In the genomic region with DNA sequence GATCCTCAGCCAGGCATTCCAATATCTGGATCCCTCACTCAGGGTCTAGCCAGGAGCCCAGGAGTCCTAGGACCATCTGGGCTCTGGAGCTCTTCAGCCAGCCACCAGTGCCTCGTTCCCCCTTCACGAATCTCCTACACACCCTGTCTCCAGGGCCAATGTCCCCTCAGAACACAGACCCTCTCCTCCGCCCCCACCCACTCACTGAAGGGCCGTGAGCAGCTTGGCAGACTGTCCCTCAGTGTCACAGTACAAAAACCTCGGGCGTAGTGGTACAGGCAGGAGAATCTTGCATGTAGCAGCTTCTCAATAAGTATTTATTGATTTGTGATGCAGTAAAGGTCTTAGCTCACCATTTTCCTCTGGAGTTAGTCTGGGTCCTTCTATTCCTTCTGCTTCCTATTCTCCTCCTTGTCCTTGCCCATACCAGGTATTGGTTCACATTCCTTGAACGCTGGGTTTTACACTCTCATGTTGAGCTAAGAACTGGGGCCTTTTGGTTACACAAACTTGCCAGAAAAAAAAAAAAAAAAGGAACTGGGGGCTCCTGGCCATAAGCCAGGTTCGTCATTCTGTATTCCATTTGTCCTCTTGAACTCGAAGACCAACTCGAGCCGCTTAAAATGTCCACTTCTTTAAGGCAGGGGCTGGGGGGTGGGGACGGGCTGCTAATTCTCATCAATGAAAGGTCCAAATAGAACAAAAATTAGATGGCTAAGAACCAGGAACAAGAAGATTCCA, we compare ENCODE assay signal across 17 cellular contexts. TPM values are rescaled to one million over a fixed set of nuclear protein-coding genes. Genes with fewer than 3 reads are reported as not detected.
A peak's percentile ranks its signal among the peaks of the same experiment; 100 is the strongest.
DNase-seq lines count a peak whose midpoint lies in the region; ATAC-seq and TF ChIP-seq lines count a peak whose summit lies in the region.
"Had no signal": no experiment of that assay in that cellular context is flagged by ENCODE, and none has a peak within 500 bp of the region (broad histone marks: within the 10 kb centered on the region; RNA-seq: fewer than 3 reads in every experiment).

No MANE protein-coding gene starts in this region.

- intact Hi-C loops in adrenal gland (cut with DNase I): no loop called here

- no peak overlapping the region for H3K4me3 Mint-ChIP-seq in activated naive CD4-positive, alpha-beta T cell treated with anti-CD3 and anti-CD28 coated beads, Interleukin-2, amount 50 U/mL, for 24 hours
- H3K4me3 Mint-ChIP-seq in T-cell: peak overlapping the region; percentile 68 to 79 (median 77)
- H3K4me3 Mint-ChIP-seq: dendritic cell treated with granulocyte-macrophage colony-stimulating factor and Interleukin-4, amounts not matched to agents 40 ng/mL and 50 ng/mL, for 4 days had no signal

- TF ChIP-seq POLR2A in adrenal gland (IDR thresholded peaks at IDR 0.05): no peak

- no peak overlapping the region for H2BK5ac ChIP-seq in mesenchymal stem cell (ENCODE audit: low read depth, low read length, poor library complexity, severe bottlenecking)

- H3K27ac ChIP-seq in mesenchymal stem cell (ENCODE audit: low read length, poor library complexity, severe bottlenecking) (no peak overlapping the region), stomach smooth muscle (ENCODE audit: low read length) (peak overlapping the region; percentile 98), adrenal gland (no peak overlapping the region)
- H3K27ac ChIP-seq: HL-60 had no signal

- H3K4me1 Mint-ChIP-seq in activated naive CD4-positive, alpha-beta T cell treated with anti-CD3 and anti-CD28 coated beads, Interleukin-2, amount 50 U/mL, for 24 hours: peaks cover 81% of the 10 kb centered on the region
- peaks cover 75 to 85% (median 76%) of the 10 kb centered on the region in 3 donors for H3K4me1 Mint-ChIP-seq in T-cell

- H2BK15ac ChIP-seq in mesenchymal stem cell (ENCODE audit: low read depth, poor library complexity, severe bottlenecking): no peak overlapping the region

- H3K36me3 Mint-ChIP-seq in activated naive CD4-positive, alpha-beta T cell treated with anti-CD3 and anti-CD28 coated beads, Interleukin-2, amount 50 U/mL, for 24 hours: peaks cover 2% of the 10 kb centered on the region
- no peaks in the 10 kb centered on the region for H3K36me3 Mint-ChIP-seq in T-cell

- H2BK12ac ChIP-seq in mesenchymal stem cell (ENCODE audit: low read length in 2 of 2): no peak overlapping the region

- POLR2A ChIA-PET in T-cell (lab: Charles Lee): interaction anchor here (0.6 to 0.9 kb wide), 4 partner anchors 8 to 97 kb away, joined by 4 to 9 read pairs (median 6); no protein-coding TSS in a partner anchor

- no peaks in the 10 kb centered on the region for H3K79me1 ChIP-seq in mesenchymal stem cell (replicated peaks; ENCODE audit: low read length, poor library complexity, severe bottlenecking)

- no peak for DNase-seq in activated naive CD4-positive, alpha-beta T cell treated with anti-CD3 and anti-CD28 coated beads, Interleukin-2, amount 50 U/mL, for 16 hours
- DNase-seq in T-cell (no peak), mesenchymal stem cell (no peak), NCI-H1436 (lab: John Stamatoyannopoulos, UW) (no peak), GDM1 (lab: John Stamatoyannopoulos, UW) (no peak), adrenal gland (no peak)
- DNase-seq: activated CD4-positive, alpha-beta T cell treated with anti-CD3 and anti-CD28 coated beads for 4 hours; midbrain; NCI-H1417 treated with DMSO at 0.1 percent for 48 hours; NCI-H2227 treated with DMSO at 0.1 percent for 48 hours; SHP77 treated with DMSO at 0.1 percent for 48 hours; stomach; T-helper 9 cell had no signal

- no peak overlapping the region for H3K14ac ChIP-seq in mesenchymal stem cell (ENCODE audit: low read length in 2 of 2)

- H2AK5ac ChIP-seq in mesenchymal stem cell (ENCODE audit: low read length, severe bottlenecking): peak overlapping the region; percentile 69

- no peaks in the 10 kb centered on the region for H3K27me3 Mint-ChIP-seq in activated naive CD4-positive, alpha-beta T cell treated with anti-CD3 and anti-CD28 coated beads, Interleukin-2, amount 50 U/mL, for 24 hours
- no peaks in the 10 kb centered on the region for H3K27me3 Mint-ChIP-seq in T-cell

- no peak overlapping the region for H2BK120ac ChIP-seq in mesenchymal stem cell (ENCODE audit: low read depth, low read length)

- CTCF ChIA-PET in T-cell (lab: Charles Lee): interaction anchor here (0.6 to 0.7 kb wide), 3 partner anchors 108 to 958 kb away, joined by 3 to 4 read pairs (median 3); no protein-coding TSS in a partner anchor

- no peak for TF ChIP-seq CTCF in adrenal gland (IDR thresholded peaks at IDR 0.05)

- H3K9me3 ChIP-seq in mesenchymal stem cell (ENCODE audit: control insufficient read depth, low read length) (no peaks in the 10 kb centered on the region), stomach smooth muscle (ENCODE audit: control insufficient read depth in 2 of 2, low read length in 2 of 2) (no peaks in the 10 kb centered on the region), adrenal gland (replicated peaks in 1 of 3) (no peaks in the 10 kb centered on the region)
- H3K9me3 ChIP-seq: stomach had no signal

- H3K27ac Mint-ChIP-seq in activated naive CD4-positive, alpha-beta T cell treated with anti-CD3 and anti-CD28 coated beads, Interleukin-2, amount 50 U/mL, for 24 hours: peak overlapping the region; percentile 41
- peak overlapping the region; percentile 68 to 81 for H3K27ac Mint-ChIP-seq in T-cell
- H3K27ac Mint-ChIP-seq: dendritic cell treated with granulocyte-macrophage colony-stimulating factor and Interleukin-4, amounts not matched to agents 40 ng/mL and 50 ng/mL, for 4 days had no signal

- H3K9ac ChIP-seq in mesenchymal stem cell (ENCODE audit: low read length) (no peak overlapping the region), stomach smooth muscle (ENCODE audit: low read length in 2 of 2) (no peak overlapping the region)

- H3K9me3 Mint-ChIP-seq in activated naive CD4-positive, alpha-beta T cell treated with anti-CD3 and anti-CD28 coated beads, Interleukin-2, amount 50 U/mL, for 24 hours: no peaks in the 10 kb centered on the region
- peaks cover 0 to 7% (median 0%) of the 10 kb centered on the region in 3 donors for H3K9me3 Mint-ChIP-seq in T-cell
- H3K9me3 Mint-ChIP-seq: dendritic cell treated with granulocyte-macrophage colony-stimulating factor and Interleukin-4, amounts not matched to agents 40 ng/mL and 50 ng/mL, for 4 days had no signal

- H3K27me3 ChIP-seq in mesenchymal stem cell (ENCODE audit: control insufficient read depth in 1 of 2, insufficient read depth in 1 of 2, low read length in 2 of 2): no peaks in the 10 kb centered on the region
- no peaks in the 10 kb centered on the region for H3K27me3 ChIP-seq in stomach smooth muscle (ENCODE audit: control insufficient read depth in 1 of 2, insufficient read depth in 2 of 2, low read length in 2 of 2)
- H3K27me3 ChIP-seq in adrenal gland: no peaks in the 10 kb centered on the region
- H3K27me3 ChIP-seq: stomach had no signal

- ATAC-seq in T-cell (replicated peaks in 1 of 4): no peak

- no peak overlapping the region for H4K8ac ChIP-seq in mesenchymal stem cell (ENCODE audit: low read length)

- H2AFZ ChIP-seq in mesenchymal stem cell (ENCODE audit: low read depth, low read length): no peak overlapping the region

- WGBS in mesenchymal stem cell: 88% methylated on average over 9 of the region's 12 CpGs
- 73 to 82% (median 79%) methylated on average over 11 to 12 of the region's 12 CpGs for WGBS in adrenal gland, 4 donors

- no peak overlapping the region for H3K4me2 ChIP-seq in mesenchymal stem cell (ENCODE audit: low read length, poor library complexity, severe bottlenecking)

- H3K36me3 ChIP-seq in mesenchymal stem cell (ENCODE audit: control insufficient read depth in 1 of 2, insufficient read depth in 2 of 2, low read depth in 1 of 2, low read length in 2 of 2): no peaks in the 10 kb centered on the region
- no peaks in the 10 kb centered on the region for H3K36me3 ChIP-seq in stomach smooth muscle (ENCODE audit: control insufficient read depth in 2 of 2, insufficient read depth in 2 of 2, low read length in 2 of 2)
- H3K36me3 ChIP-seq in adrenal gland (replicated peaks in 1 of 2): no peaks in the 10 kb centered on the region
- H3K36me3 ChIP-seq: stomach had no signal

- no peak overlapping the region for H3K4ac ChIP-seq in mesenchymal stem cell (ENCODE audit: low read depth in 1 of 2, low read length in 2 of 2)

- H3K4me1 ChIP-seq in mesenchymal stem cell (ENCODE audit: control insufficient read depth, insufficient read depth, low read depth, low read length): peaks cover 28% of the 10 kb centered on the region
- peaks cover 46% of the 10 kb centered on the region for H3K4me1 ChIP-seq in stomach smooth muscle (ENCODE audit: control insufficient read depth, insufficient read depth, low read length)
- peaks cover 28 to 34% of the 10 kb centered on the region in 2 donors for H3K4me1 ChIP-seq in adrenal gland (replicated peaks in 1 of 2)

- H4K91ac ChIP-seq in mesenchymal stem cell (ENCODE audit: low read length): peak overlapping the region; percentile 1

- H3K23ac ChIP-seq in mesenchymal stem cell (ENCODE audit: low read length in 2 of 2): no peak overlapping the region

- H3K18ac ChIP-seq in mesenchymal stem cell (ENCODE audit: low read depth in 1 of 2, low read length in 2 of 2): no peak overlapping the region

- H3K4me3 ChIP-seq in mesenchymal stem cell (ENCODE audit: insufficient read depth in 1 of 2, low read depth in 1 of 2, low read length in 2 of 2) (no peak overlapping the region), stomach smooth muscle (ENCODE audit: low read length in 2 of 2) (peak overlapping the region; percentile 78 to 82), adrenal gland (no peak overlapping the region)
- H3K4me3 ChIP-seq: stomach had no signal

RNA-seq across cellular contexts. Expression of a gene that starts 2.3 kb away (rescaled TPM):
- total RNA-seq in T-cell (10 to 100 TPM in 1 of 5 donors, 1 to 10 TPM in 4; 4.7 to 10.6 (median 6.3) TPM), adrenal gland (under 1 TPM in 3 of 8 donors, not detected in 5; 0.04 to 0.11 (median 0.10) TPM)
- polyA plus RNA-seq in mesenchymal stem cell (2013, experiment 1 of 2): 0.01 TPM
- 0.01 TPM for polyA plus RNA-seq in mesenchymal stem cell (2013, experiment 2 of 2)
- under 1 TPM in 2 of 3 donors, not detected in 1; 0.24 to 0.27 TPM for polyA plus RNA-seq in adrenal gland

RNA-seq across cellular contexts. Expression of a gene that starts 39.7 kb away (rescaled TPM):
- 100 to 1,000 TPM; 229 to 331 (median 308) TPM for total RNA-seq in T-cell
- polyA plus RNA-seq in mesenchymal stem cell (2013, experiment 1 of 2): 121 TPM
- 115 TPM for polyA plus RNA-seq in mesenchymal stem cell (2013, experiment 2 of 2)
- 100 to 1,000 TPM in 2 of 8 donors, 10 to 100 TPM in 6; 32.2 to 108 (median 60.5) TPM for total RNA-seq in adrenal gland
- 10 to 100 TPM in 2 of 3 donors, 1 to 10 TPM in 1; 7.8 to 47.7 (median 18.3) TPM for polyA plus RNA-seq in adrenal gland

Comparison
In these comparisons a context has a peak if more than half of its experiments do, and no peak if none do; other contexts are left out.
1. H3K4me3 ChIP-seq: peak in stomach smooth muscle (2 of 2); none in mesenchymal stem cell (0 of 2) and adrenal gland (0 of 4).
2. RNA of a gene that starts 2.3 kb away (total RNA-seq): 4.7 to 10.6 TPM in T-cell; 0.04 to 0.11 TPM in adrenal gland; every median in the first group is over 4 times any median in the second.